In the genomic region with DNA sequence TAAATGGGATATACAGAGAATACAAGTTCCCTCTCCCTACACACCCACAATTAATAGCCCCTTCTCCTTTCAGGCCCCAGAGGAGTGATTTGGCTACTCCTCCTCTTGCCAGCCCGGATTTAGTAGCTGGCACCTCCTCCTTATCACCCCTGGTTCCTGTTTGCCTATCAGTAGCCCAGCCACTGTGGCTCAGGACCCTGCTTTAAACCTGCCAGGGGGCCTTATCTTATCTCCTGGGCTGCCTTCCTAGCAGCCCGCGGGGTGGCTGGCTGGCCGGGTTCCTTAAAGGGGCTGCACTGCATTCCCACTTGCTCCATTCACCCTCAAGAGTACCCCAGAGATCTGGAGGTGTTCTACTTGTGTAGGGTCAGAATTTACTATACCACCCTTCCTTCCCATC, we compare ENCODE assay signal across 1 cellular context.
TF ChIP-seq lines count a peak whose summit lies in the region.

No MANE protein-coding gene starts in this region.

TF ChIP-seq in SK-N-SH, 30 proteins besides CTCF, POLR2A, EP300 and RAD21 (continued from another document):
- TF ChIP-seq REST (IDR thresholded peaks at IDR 0.05; ENCODE audit: low read depth, low read length) = no peak
- peak; percentile 76; the same call in 1 of the 2 replicates for TF ChIP-seq FOXJ3 (CRISPR knock-in tag; IDR thresholded peaks at IDR 0.05)
- TF ChIP-seq MEF2A (IDR thresholded peaks at IDR 0.05; ENCODE audit: borderline replicate concordance, low read depth) = no peak
- peak; percentile 95 for TF ChIP-seq GATA2 (CRISPR knock-in tag; IDR thresholded peaks at IDR 0.05)
- peak; percentile 61 for TF ChIP-seq RCOR1 (IDR thresholded peaks at IDR 0.05; ENCODE audit: low read length)
- TF ChIP-seq ZBTB33 (IDR thresholded peaks at IDR 0.05; ENCODE audit: borderline replicate concordance, low read depth) = no peak
- TF ChIP-seq TEAD4 (IDR thresholded peaks at IDR 0.05; ENCODE audit: borderline replicate concordance, insufficient read depth) = no peak
- no peak for TF ChIP-seq JUND (IDR thresholded peaks at IDR 0.05)
